ENCODE assay signal across 8 cellular contexts in the genomic region with DNA sequence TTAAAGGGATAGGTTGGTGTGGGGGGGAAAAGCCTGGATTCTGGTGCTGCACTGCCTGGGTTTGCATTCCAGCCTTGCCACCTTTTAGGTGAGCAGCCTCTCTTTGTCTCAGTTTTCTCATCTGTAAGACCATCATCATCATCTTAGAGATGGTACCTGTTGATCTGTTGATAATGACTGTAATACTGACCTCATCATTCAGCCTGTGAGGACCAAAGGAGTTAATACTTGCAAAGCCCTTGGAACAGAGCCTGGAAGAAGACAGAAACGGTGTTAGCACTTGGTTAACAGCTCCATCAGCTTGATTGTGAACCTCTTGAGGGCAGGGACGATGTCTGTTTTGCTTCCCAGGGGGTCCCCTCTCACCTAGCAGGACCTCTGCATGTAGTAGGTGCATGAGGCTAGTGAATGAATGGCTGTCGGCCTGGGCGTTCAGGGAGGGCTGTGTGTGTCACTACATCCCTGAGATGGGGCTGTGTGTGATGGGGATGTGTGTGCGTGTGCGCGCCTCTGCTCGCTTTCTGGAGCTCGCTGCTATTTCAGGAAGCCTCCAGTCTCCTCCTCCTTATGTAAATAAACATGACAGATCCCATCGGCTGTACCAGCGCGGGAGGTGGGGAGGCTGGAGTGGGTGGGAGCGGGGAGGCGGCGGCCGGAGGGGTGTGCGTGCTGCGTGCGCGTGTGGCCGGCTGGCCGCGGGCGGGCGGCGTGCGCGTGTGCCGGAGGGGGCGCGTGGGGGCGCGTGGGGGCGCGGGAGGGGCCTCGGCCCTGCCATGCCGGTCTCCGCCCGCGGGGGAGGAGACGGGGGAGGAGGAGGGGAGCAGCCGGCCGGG.
A peak's percentile ranks its signal among the peaks of the same experiment; 100 is the strongest.
DNase-seq lines count a peak whose midpoint lies in the region; ATAC-seq and TF ChIP-seq lines count a peak whose summit lies in the region.

No MANE protein-coding gene starts in this region.

- DNase-seq in Calu3 (no peak), MG63 (peak; percentile 39), T1000 (lab: John Stamatoyannopoulos, UW) (peak; percentile 51), memory B cell (ENCODE audit: low spot score in 2 of 2) (no peak), activated gamma-delta T cell (lab: John Stamatoyannopoulos, UW) (no peak)
- DNase-seq in effector CD4-positive, alpha-beta T cell, result no peak

- H3K4me1 Mint-ChIP-seq in Calu3 (ENCODE audit: low read depth, unreplicated experiment) (no peaks in the 10 kb centered on the region), memory B cell (peaks cover 7% of the 10 kb centered on the region)

- peak; percentile 56 for ATAC-seq in memory B cell (ENCODE audit: low read depth)

- H3K4me3 Mint-ChIP-seq in Calu3 (ENCODE audit: low read depth, unreplicated experiment) (peak overlapping the region; percentile 62), memory B cell (peak overlapping the region; percentile 74)

- CTCF ChIA-PET in Calu3 (lab: Charles Lee), result interaction anchor here (0.6 kb wide), 1 partner anchor 208 kb away, joined by 3 read pairs; no protein-coding TSS in a partner anchor

- WGBS in ectodermal cell, 2 experiments, result 8 to 9% methylated on average over 41 to 43 of the region's 43 CpGs

- no peaks in the 10 kb centered on the region for H3K27me3 ChIP-seq in MG63
- H3K27me3 ChIP-seq in ectodermal cell (ENCODE audit: control insufficient read depth, insufficient read depth, low read length, poor library complexity, severe bottlenecking), result peaks cover 25% of the 10 kb centered on the region

- no peaks in the 10 kb centered on the region for H3K36me3 ChIP-seq in MG63
- no peaks in the 10 kb centered on the region for H3K36me3 ChIP-seq in ectodermal cell (ENCODE audit: control insufficient read depth, insufficient read depth, low read length)

- H3K9me3 ChIP-seq in MG63, result no peaks in the 10 kb centered on the region
- no peaks in the 10 kb centered on the region for H3K9me3 ChIP-seq in ectodermal cell (ENCODE audit: control insufficient read depth, low read length)

- H3K4me3 ChIP-seq in MG63 (no peak overlapping the region), ectodermal cell (ENCODE audit: insufficient read depth, low read depth, low read length) (peak overlapping the region; percentile 45)

- no peak for TF ChIP-seq CTCF in Calu3 (IDR thresholded peaks at IDR 0.05; ENCODE audit: unreplicated experiment)

- intact Hi-C loops in Calu3 (cut with micrococcal nuclease; ENCODE audit: unreplicated experiment), result no loop called here

- H3K27me3 Mint-ChIP-seq in Calu3 (ENCODE audit: unreplicated experiment) (peaks cover 77% of the 10 kb centered on the region), memory B cell (peaks cover 26% of the 10 kb centered on the region)

- no TSS peak for BruUV-seq in Calu3 (replicated peaks; lab: Mats Ljungman, UMichigan)

- H3K9me3 Mint-ChIP-seq in Calu3 (ENCODE audit: low read depth, unreplicated experiment), result no peaks in the 10 kb centered on the region
- H3K9me3 Mint-ChIP-seq in memory B cell, result no peaks in the 10 kb centered on the region

- no peak overlapping the region for H3K27ac Mint-ChIP-seq in Calu3 (ENCODE audit: unreplicated experiment)
- H3K27ac Mint-ChIP-seq in memory B cell, result no peak overlapping the region

- H3K4me1 ChIP-seq in ectodermal cell (ENCODE audit: control insufficient read depth, insufficient read depth, low read length), result peaks cover 15% of the 10 kb centered on the region

- no peaks in the 10 kb centered on the region for H3K36me3 Mint-ChIP-seq in Calu3 (ENCODE audit: insufficient read depth, unreplicated experiment)
- H3K36me3 Mint-ChIP-seq in memory B cell, result no peaks in the 10 kb centered on the region

- H3K27ac ChIP-seq in ectodermal cell (ENCODE audit: insufficient read depth, low read depth, low read length, poor library complexity, severe bottlenecking) (no peak overlapping the region), temporal lobe (ENCODE audit: low read depth, low read length) (peak overlapping the region; percentile 54)

Comparison
In these comparisons a context has a peak if more than half of its experiments do, and no peak if none do; other contexts are left out.
1. DNase-seq: peak in MG63 (single experiment) and T1000 (single experiment); none in Calu3 (single experiment), memory B cell (0 of 2), effector CD4-positive, alpha-beta T cell (single experiment) and activated gamma-delta T cell (single experiment).